10 cellular contexts compared by ENCODE assay signal in genomic region chr2:190722061-190722759, GRCh38.
DNase-seq lines count a peak whose midpoint lies in the region; ATAC-seq and TF ChIP-seq lines count a peak whose summit lies in the region.
"Had no signal": no experiment of that assay in that cellular context is flagged by ENCODE, and none has a peak within 500 bp of the region (broad histone marks: within the 10 kb centered on the region; RNA-seq: fewer than 3 reads in every experiment).

No MANE protein-coding gene starts in this region.

- H3K27ac Mint-ChIP-seq in activated CD8-positive, alpha-beta T cell treated with anti-CD3 and anti-CD28 coated beads, Interleukin-2, amount 10 ng/mL, durations not matched to agents 7 days and 5 days = no peak overlapping the region

- H3K27ac ChIP-seq in esophagus muscularis mucosa (replicated peaks in 1 of 4) = no peak overlapping the region
- no peak overlapping the region for H3K27ac ChIP-seq in SJCRH30
- H3K27ac ChIP-seq: Peyer's patch had no signal

- CTCF ChIA-PET in activated CD8-positive, alpha-beta T cell treated with anti-CD3 and anti-CD28 coated beads, Interleukin-2, amount 10 ng/mL, durations not matched to agents 7 days and 5 days (lab: Charles Lee) = interaction anchor here (1.0 to 2.4 kb wide), 2 partner anchors 16 to 72 kb away, joined by 3 to 6 read pairs; no protein-coding TSS in a partner anchor

- DNase-seq in GM13976 (ENCODE audit: low spot score) (peak; percentile 32), SW 1271 (lab: John Stamatoyannopoulos, UW) (no peak), lower leg skin (ENCODE audit: low spot score in 2 of 2) (no peak), esophagus muscularis mucosa (ENCODE audit: extremely low spot score) (no peak), SJCRH30 (no peak)
- no peak for DNase-seq in activated CD8-positive, alpha-beta T cell treated with anti-CD3 and anti-CD28 coated beads, Interleukin-2, amount 10 ng/mL, durations not matched to agents 7 days and 5 days
- DNase-seq: activated gamma-delta T cell treated with Interleukin-2 at 50 U/mL for 16 hours, Peyer's patch had no signal

- no peaks in the 10 kb centered on the region for H3K9me3 Mint-ChIP-seq in activated CD8-positive, alpha-beta T cell treated with anti-CD3 and anti-CD28 coated beads, Interleukin-2, amount 10 ng/mL, durations not matched to agents 7 days and 5 days (ENCODE audit: insufficient read depth)

- H3K36me3 Mint-ChIP-seq in activated CD8-positive, alpha-beta T cell treated with anti-CD3 and anti-CD28 coated beads, Interleukin-2, amount 10 ng/mL, durations not matched to agents 7 days and 5 days (ENCODE audit: low read depth) = no peaks in the 10 kb centered on the region

- no peak overlapping the region for H3K4me3 Mint-ChIP-seq in activated CD8-positive, alpha-beta T cell treated with anti-CD3 and anti-CD28 coated beads, Interleukin-2, amount 10 ng/mL, durations not matched to agents 7 days and 5 days

- H3K27me3 Mint-ChIP-seq in activated CD8-positive, alpha-beta T cell treated with anti-CD3 and anti-CD28 coated beads, Interleukin-2, amount 10 ng/mL, durations not matched to agents 7 days and 5 days (ENCODE audit: low read depth) = no peaks in the 10 kb centered on the region

- ATAC-seq in GM19372 (IDR thresholded peaks at IDR 0.05; ENCODE audit: low read depth, unreplicated experiment) (peak; percentile 50), HG03039 (IDR thresholded peaks at IDR 0.05; ENCODE audit: unreplicated experiment) (peak; percentile 61)
- ATAC-seq in activated CD8-positive, alpha-beta T cell treated with anti-CD3 and anti-CD28 coated beads, Interleukin-2, amount 10 ng/mL, durations not matched to agents 7 days and 5 days = peak; percentile 35

- TF ChIP-seq EP300 in esophagus muscularis mucosa (IDR thresholded peaks at IDR 0.05) = no peak

- TF ChIP-seq POLR2A in lower leg skin (IDR thresholded peaks at IDR 0.05) (no peak), esophagus muscularis mucosa (IDR thresholded peaks at IDR 0.05; ENCODE audit: low read depth) (no peak)

- H3K27me3 ChIP-seq in esophagus muscularis mucosa (no peaks in the 10 kb centered on the region), SJCRH30 (peaks cover 4% of the 10 kb centered on the region; the same call in 1 of the 2 replicates)
- H3K27me3 ChIP-seq: Peyer's patch had no signal

- no peak for TF ChIP-seq CTCF in GM13976 (IDR thresholded peaks at IDR 0.05; ENCODE audit: borderline replicate concordance, control extremely low read depth, extremely low read depth, insufficient read depth, missing control alignments)
- TF ChIP-seq CTCF in lower leg skin (IDR thresholded peaks at IDR 0.05) = no peak
- TF ChIP-seq CTCF in esophagus muscularis mucosa (IDR thresholded peaks at IDR 0.05) = no peak

- peaks cover 23% of the 10 kb centered on the region for H3K4me1 Mint-ChIP-seq in activated CD8-positive, alpha-beta T cell treated with anti-CD3 and anti-CD28 coated beads, Interleukin-2, amount 10 ng/mL, durations not matched to agents 7 days and 5 days (ENCODE audit: low read depth)

- WGBS in lower leg skin, 2 donors = 77 to 83% methylated on average over 4 of the region's 4 CpGs
- 94% methylated on average over 4 of the region's 4 CpGs for WGBS in esophagus muscularis mucosa

- H3K9me3 ChIP-seq in esophagus muscularis mucosa = no peaks in the 10 kb centered on the region
- no peaks in the 10 kb centered on the region for H3K9me3 ChIP-seq in SJCRH30 (replicated peaks)
- H3K9me3 ChIP-seq: Peyer's patch had no signal

- POLR2A ChIA-PET in activated CD8-positive, alpha-beta T cell treated with anti-CD3 and anti-CD28 coated beads, Interleukin-2, amount 10 ng/mL, durations not matched to agents 7 days and 5 days (lab: Charles Lee) = interaction anchor here (0.6 kb wide), 1 partner anchor 40 kb away, joined by 3 read pairs; no protein-coding TSS in a partner anchor

- no peak overlapping the region for H3K4me3 ChIP-seq in lower leg skin (ENCODE audit: low read depth, poor library complexity, severe bottlenecking)
- H3K4me3 ChIP-seq in esophagus muscularis mucosa = no peak overlapping the region
- H3K4me3 ChIP-seq in SJCRH30 = no peak overlapping the region
- H3K4me3 ChIP-seq: Peyer's patch had no signal

- intact Hi-C loops in lower leg skin (cut with DNase I; ENCODE audit: low total_unique reads) (no loop called here), esophagus muscularis mucosa (cut with DNase I) (no loop called here)

- peaks cover 0 to 15% (median 8%) of the 10 kb centered on the region in 4 donors for H3K4me1 ChIP-seq in esophagus muscularis mucosa
- H3K4me1 ChIP-seq in SJCRH30 = peaks cover 21% of the 10 kb centered on the region
- H3K4me1 ChIP-seq: Peyer's patch had no signal

- H3K36me3 ChIP-seq in esophagus muscularis mucosa (no peaks in the 10 kb centered on the region), SJCRH30 (no peaks in the 10 kb centered on the region)
- H3K36me3 ChIP-seq: Peyer's patch had no signal

- in situ Hi-C loops in GM13976 (cut with MboI; ENCODE audit: low sequenced_read_pairs, unreplicated experiment) = no loop called here
